Comparison of ENCODE assay signal across 8 cellular contexts in the genomic region with DNA sequence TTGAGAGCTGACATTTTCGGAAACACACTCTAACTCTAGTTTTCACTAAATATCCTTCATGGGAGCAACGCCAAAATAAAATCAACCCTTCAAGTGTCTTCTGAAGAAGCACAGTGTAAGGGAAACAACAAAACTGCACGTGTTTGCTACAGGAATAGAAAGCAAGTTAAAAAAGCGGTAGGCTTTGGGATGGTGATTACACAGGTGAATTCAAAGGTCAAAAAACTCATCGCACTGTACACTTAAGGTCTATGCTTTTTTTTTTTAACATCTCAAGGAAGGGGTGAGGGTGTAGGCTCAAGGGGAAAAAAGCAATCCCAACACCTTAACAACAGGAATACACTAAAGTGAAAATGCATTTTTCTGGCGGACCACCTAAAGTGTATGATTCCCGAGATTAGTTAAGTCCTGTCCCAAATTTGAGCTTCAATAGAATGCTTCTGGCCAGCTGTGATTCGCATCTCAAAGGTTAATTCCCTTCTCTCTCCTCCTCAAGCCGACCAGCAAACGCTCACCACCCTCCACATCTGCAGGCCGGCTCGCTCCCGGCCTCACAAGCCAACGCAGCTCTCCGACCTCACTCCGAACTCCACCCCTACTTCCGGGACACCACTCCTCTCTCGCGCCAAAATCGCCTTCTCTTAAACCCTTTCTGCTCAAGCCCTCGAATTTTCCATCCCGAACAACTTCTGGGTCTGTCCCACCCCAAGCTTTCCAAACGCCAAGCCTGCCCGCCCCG. TPM values are rescaled to one million over a fixed set of nuclear protein-coding genes. Genes with fewer than 3 reads are reported as not detected.
DNase-seq lines count a peak whose midpoint lies in the region; ATAC-seq, FAIRE-seq and TF ChIP-seq lines count a peak whose summit lies in the region.

No MANE protein-coding gene starts in this region.

- peak; percentile 43 for ATAC-seq in HG02763 (IDR thresholded peaks at IDR 0.05; ENCODE audit: unreplicated experiment)

- H3K9me3 ChIP-seq in AG04450 (ENCODE audit: control insufficient read depth, insufficient read depth, low read length) (peaks cover 2% of the 10 kb centered on the region; the same call in 1 of the 2 replicates), WERI-Rb-1 (ENCODE audit: severe bottlenecking) (no peaks in the 10 kb centered on the region)

- DNase-seq in AG04450 (ENCODE audit: low read depth, low spot score), result no peak
- DNase-seq in GM12892 (ENCODE audit: insufficient read length), result peak; percentile 47
- DNase-seq in NCI-H1105 (lab: John Stamatoyannopoulos, UW), result peak; percentile 64
- DNase-seq in WERI-Rb-1, result peak; percentile 84
- no peak for DNase-seq in epithelial cell of prostate (ENCODE audit: low read depth, low spot score)
- peak; percentile 24 for DNase-seq in midbrain (lab: John Stamatoyannopoulos, UW)
- peak in 32 of 49 donors; percentile 4 to 75 (median 46) for DNase-seq in substantia nigra (lab: John Stamatoyannopoulos, UW)

- no peak overlapping the region for H3K27ac ChIP-seq in AG04450 (ENCODE audit: low read depth, low read length)
- peak overlapping the region; percentile 98 for H3K27ac ChIP-seq in WERI-Rb-1
- H3K27ac ChIP-seq in epithelial cell of prostate, result peak overlapping the region; percentile 89
- peak overlapping the region; percentile 92 for H3K27ac ChIP-seq in substantia nigra (ENCODE audit: low read depth, low read length, poor library complexity, severe bottlenecking)

- no peaks in the 10 kb centered on the region for H3K27me3 ChIP-seq in AG04450 (ENCODE audit: control insufficient read depth, insufficient read depth, low read length)
- no peaks in the 10 kb centered on the region for H3K27me3 ChIP-seq in WERI-Rb-1 (ENCODE audit: insufficient read depth, low read depth, severe bottlenecking)

- peaks cover 24% of the 10 kb centered on the region for H3K36me3 ChIP-seq in WERI-Rb-1

- CTCF ChIA-PET in AG04450 (lab: Charles Lee), result interaction anchor here (0.7 to 2.7 kb wide), 3 partner anchors 24 to 708 kb away, joined by 3 to 12 read pairs (median 3); a partner anchor contains a TSS

- no peak for FAIRE-seq in GM12892 (lab: Jason Lieb, UNC)

- peak overlapping the region; percentile 83 for H3K4me3 ChIP-seq in AG04450 (ENCODE audit: low read depth, low read length)
- peak overlapping the region; percentile 99 for H3K4me3 ChIP-seq in WERI-Rb-1 (ENCODE audit: low read depth, low read length)

- TF ChIP-seq POLR2A in GM12892 (IDR thresholded peaks at IDR 0.05; ENCODE audit: low read depth, low read length), result no peak

- POLR2A ChIA-PET in AG04450 (lab: Yijun Ruan, JAX), result interaction anchor here (0.7 to 1.2 kb wide), 2 partner anchors 16 to 18 kb away, joined by 3 read pairs; no protein-coding TSS in a partner anchor

- no peak for TF ChIP-seq CTCF in AG04450 (IDR thresholded peaks at IDR 0.05; ENCODE audit: low read depth, low read length)
- no peak for TF ChIP-seq CTCF in WERI-Rb-1 (IDR thresholded peaks at IDR 0.05; ENCODE audit: low read depth, low read length)

RNA-seq across cellular contexts. Expression of a gene that starts 1.1 kb away (rescaled TPM):
- 53.3 and 80.3 TPM in 2 replicates for polyA plus RNA-seq in AG04450 (2011; rRNA removed)
- polyA minus RNA-seq in AG04450 (2011; rRNA and poly(A)+ RNA removed), result 7.6 and 11.6 TPM in 2 replicates
- 87.6 TPM for polyA plus RNA-seq in GM12892 (2012; ENCODE audit: missing spikeins)

RNA-seq across cellular contexts. Expression of a gene that starts 31.4 kb away (rescaled TPM):
- 2.6 and 3.0 TPM in 2 replicates for polyA plus RNA-seq in AG04450 (2011; rRNA removed)
- polyA minus RNA-seq in AG04450 (2011; rRNA and poly(A)+ RNA removed), result 4.0 and 4.6 TPM in 2 replicates
- polyA plus RNA-seq in GM12892 (2012; ENCODE audit: missing spikeins), result 0.23 TPM

Comparison
In these comparisons a context has a peak if more than half of its experiments do, and no peak if none do; other contexts are left out.
1. DNase-seq: peak in GM12892 (single experiment), NCI-H1105 (single experiment), WERI-Rb-1 (single experiment), midbrain (single experiment) and substantia nigra (32 of 49); none in AG04450 (single experiment) and epithelial cell of prostate (single experiment).